ENCODE assay signal across 17 cellular contexts in genomic region chr19:41941410-41942202, GRCh38. TPM values are rescaled to one million over a fixed set of nuclear protein-coding genes. Genes with fewer than 3 reads are reported as not detected.
DNase-seq lines count a peak whose midpoint lies in the region; ATAC-seq and TF ChIP-seq lines count a peak whose summit lies in the region.
"Had no signal": no experiment of that assay in that cellular context is flagged by ENCODE, and none has a peak within 500 bp of the region (broad histone marks: within the 10 kb centered on the region; RNA-seq: fewer than 3 reads in every experiment).

No MANE protein-coding gene starts in this region.

- CTCF ChIA-PET in activated CD8-positive, alpha-beta T cell treated with anti-CD3 and anti-CD28 coated beads for 36 hours (lab: Charles Lee) = interaction anchor here (1.4 to 4.2 kb wide), 3 partner anchors 10 to 83 kb away, joined by 3 to 18 read pairs (median 15); partner anchors contain the start of gene RABAC1
- CTCF ChIA-PET in A673 (lab: Charles Lee) = no interaction called here

- no peaks in the 10 kb centered on the region for H3K36me3 ChIP-seq in BLaER1 treated with 17β-estradiol and CSF1 and Interleukin-3, amounts not matched to agents 10 nM and 100 nM
- H3K36me3 ChIP-seq in A673 (ENCODE audit: insufficient read depth, low read length, poor library complexity, severe bottlenecking) = no peaks in the 10 kb centered on the region
- H3K36me3 ChIP-seq in uterus = no peaks in the 10 kb centered on the region

- peaks cover 3% of the 10 kb centered on the region for H3K36me3 Mint-ChIP-seq in activated CD8-positive, alpha-beta T cell treated with anti-CD3 and anti-CD28 coated beads for 36 hours (ENCODE audit: low read depth)
- H3K36me3 Mint-ChIP-seq in immature natural killer cell = no peaks in the 10 kb centered on the region

- POLR2A ChIA-PET in activated CD8-positive, alpha-beta T cell treated with anti-CD3 and anti-CD28 coated beads for 36 hours (lab: Charles Lee) = interaction anchor here (0.8 to 3.4 kb wide), 6 partner anchors 11 to 81 kb away, joined by 3 to 22 read pairs (median 6); partner anchors contain the start of genes ERFL and RPS19
- POLR2A ChIA-PET in A673 (lab: Charles Lee; ENCODE audit: low non-redundant PET) = no interaction called here

- no peaks in the 10 kb centered on the region for H3K9me3 Mint-ChIP-seq in activated CD8-positive, alpha-beta T cell treated with anti-CD3 and anti-CD28 coated beads for 36 hours
- no peaks in the 10 kb centered on the region for H3K9me3 Mint-ChIP-seq in immature natural killer cell

- DNase-seq in GM12864 (ENCODE audit: low read depth) (no peak), immature natural killer cell (no peak), A673 (ENCODE audit: low spot score) (no peak), NCI-H446 treated with DMSO at 0.1 percent for 48 hours (lab: John Stamatoyannopoulos, UW) (no peak), NCI-H2107 (lab: John Stamatoyannopoulos, UW) (no peak), uterus (no peak)
- no peak for DNase-seq in activated CD8-positive, alpha-beta T cell treated with anti-CD3 and anti-CD28 coated beads for 36 hours
- DNase-seq: activated CD8-positive, alpha-beta memory T cell treated with anti-CD3 and anti-CD28 coated beads for 24 hours; anterior cingulate cortex; GF-D8; NCI-H1092; stimulated activated CD4-positive, alpha-beta T cell treated with anti-CD3 and anti-CD28 coated beads, Interleukin-2, amount 100 ng/mL, for 48 hours had no signal

- no TSS peak for BruUV-seq in A673 (replicated peaks; lab: Mats Ljungman, UMichigan)

- H3K4me3 ChIP-seq in BLaER1 treated with 17β-estradiol and CSF1 and Interleukin-3, amounts not matched to agents 10 nM and 100 nM = no peak overlapping the region; a peak in 1 of 20 replicates
- H3K4me3 ChIP-seq in GM12864 (ENCODE audit: low read depth, low read length) = peak overlapping the region; percentile 61
- H3K4me3 ChIP-seq in A673 (ENCODE audit: low read depth, low read length, poor library complexity, severe bottlenecking) = no peak overlapping the region
- no peak overlapping the region for H3K4me3 ChIP-seq in uterus

- H3K9me3 ChIP-seq in BLaER1 treated with 17β-estradiol and CSF1 and Interleukin-3, amounts not matched to agents 10 nM and 100 nM (replicated peaks in 1 of 11) = no peaks in the 10 kb centered on the region
- H3K9me3 ChIP-seq in A673 (ENCODE audit: low read depth, low read length, poor library complexity, severe bottlenecking) (no peaks in the 10 kb centered on the region), uterus (no peaks in the 10 kb centered on the region)

- peaks cover 47% of the 10 kb centered on the region for H3K4me1 Mint-ChIP-seq in activated CD8-positive, alpha-beta T cell treated with anti-CD3 and anti-CD28 coated beads for 36 hours (ENCODE audit: low read depth)
- peaks cover 46 to 52% of the 10 kb centered on the region in 2 donors for H3K4me1 Mint-ChIP-seq in immature natural killer cell

- H3K27me3 Mint-ChIP-seq in activated CD8-positive, alpha-beta T cell treated with anti-CD3 and anti-CD28 coated beads for 36 hours = peaks cover 11% of the 10 kb centered on the region
- peaks cover 15 to 35% (median 30%) of the 10 kb centered on the region in 3 donors for H3K27me3 Mint-ChIP-seq in immature natural killer cell (ENCODE audit: low read depth in 3 of 3)

- H3K4me2 ChIP-seq in BLaER1 treated with 17β-estradiol and CSF1 and Interleukin-3, amounts not matched to agents 10 nM and 100 nM = peak overlapping the region in 10 of 11 experiments; percentile 82 to 97 (median 92); a peak in 15 of 22 replicates

- H3K27ac ChIP-seq in BLaER1 treated with 17β-estradiol and CSF1 and Interleukin-3, amounts not matched to agents 10 nM and 100 nM = no peak overlapping the region
- H3K27ac ChIP-seq in A673 (ENCODE audit: low read depth, low read length, poor library complexity, severe bottlenecking) (no peak overlapping the region), uterus (no peak overlapping the region)

- H3K4me1 ChIP-seq in BLaER1 treated with 17β-estradiol and CSF1 and Interleukin-3, amounts not matched to agents 10 nM and 100 nM = peaks cover 26 to 47% (median 40%) of the 10 kb centered on the region in 10 experiments
- H3K4me1 ChIP-seq in A673 (ENCODE audit: insufficient read depth, low read length, poor library complexity, severe bottlenecking) = peaks cover 11% of the 10 kb centered on the region
- H3K4me1 ChIP-seq in uterus = peaks cover 0 to 13% of the 10 kb centered on the region in 2 donors

- peak overlapping the region; percentile 62 for H3K27ac Mint-ChIP-seq in activated CD8-positive, alpha-beta T cell treated with anti-CD3 and anti-CD28 coated beads for 36 hours
- peak overlapping the region; percentile 5 to 88 (median 72) for H3K27ac Mint-ChIP-seq in immature natural killer cell

- TF ChIP-seq CTCF in GM12864 (IDR thresholded peaks at IDR 0.05; ENCODE audit: low read depth, low read length, missing control alignments) (no peak), A673 (conservative IDR thresholded peaks at IDR 0.05; ENCODE audit: low read depth, low read length) (no peak), uterus (IDR thresholded peaks at IDR 0.05) (no peak)
- no peak for TF ChIP-seq CTCF in activated CD8-positive, alpha-beta T cell treated with anti-CD3 and anti-CD28 coated beads for 36 hours (IDR thresholded peaks at IDR 0.05)

- intact Hi-C loops in activated CD8-positive, alpha-beta T cell treated with anti-CD3 and anti-CD28 coated beads for 36 hours (cut with micrococcal nuclease) = no loop called here
- intact Hi-C loops in A673 (cut with micrococcal nuclease; ENCODE audit: unreplicated experiment) (no loop called here), uterus (cut with DNase I; ENCODE audit: low total_unique reads) (no loop called here)

- H3K9ac ChIP-seq in BLaER1 treated with 17β-estradiol and CSF1 and Interleukin-3, amounts not matched to agents 10 nM and 100 nM = peak overlapping the region in 4 of 11 experiments; percentile 80 to 85 (median 84); a peak in 6 of 22 replicates

- H4K20me1 ChIP-seq in BLaER1 treated with 17β-estradiol and CSF1 and Interleukin-3, amounts not matched to agents 10 nM and 100 nM = no peaks in the 10 kb centered on the region

- no peak for ATAC-seq in activated CD8-positive, alpha-beta T cell treated with anti-CD3 and anti-CD28 coated beads for 36 hours
- ATAC-seq: Panc1 had no signal

- peaks cover 20 to 39% (median 35%) of the 10 kb centered on the region in 11 experiments for H3K27me3 ChIP-seq in BLaER1 treated with 17β-estradiol and CSF1 and Interleukin-3, amounts not matched to agents 10 nM and 100 nM
- no peaks in the 10 kb centered on the region for H3K27me3 ChIP-seq in A673 (replicated peaks; ENCODE audit: insufficient read depth, low read depth, low read length, poor library complexity)
- peaks cover 3 to 24% of the 10 kb centered on the region in 2 donors for H3K27me3 ChIP-seq in uterus

- H3K4me3 Mint-ChIP-seq in activated CD8-positive, alpha-beta T cell treated with anti-CD3 and anti-CD28 coated beads for 36 hours = peak overlapping the region; percentile 55
- peak overlapping the region; percentile 43 to 63 (median 56) for H3K4me3 Mint-ChIP-seq in immature natural killer cell

- TF ChIP-seq POLR2A in uterus (IDR thresholded peaks at IDR 0.05) = no peak

RNA-seq across cellular contexts. Expression of gene ERFL, which starts 13.4 kb away (rescaled TPM):
- 1 to 10 TPM; 1.5 to 1.6 TPM for total RNA-seq in activated CD8-positive, alpha-beta T cell treated with anti-CD3 and anti-CD28 coated beads for 36 hours
- under 1 TPM in 1 of 3 donors, not detected in 2; 0.11 TPM for polyA plus RNA-seq in immature natural killer cell
- total RNA-seq in A673 (2021) (0.95 and 1.2 TPM in 2 replicates), uterus (1 to 10 TPM in 1 of 4 donors, not detected in 3; 1.7 TPM)
- total RNA-seq: fibroblast of villous mesenchyme, renal cortical epithelial cell had no signal
- polyA plus RNA-seq: CD14-positive monocyte had no signal

RNA-seq across cellular contexts. Expression of gene RABAC1, which starts 17.5 kb away (rescaled TPM):
- 10 to 100 TPM; 49.6 to 52.4 TPM for total RNA-seq in activated CD8-positive, alpha-beta T cell treated with anti-CD3 and anti-CD28 coated beads for 36 hours
- polyA plus RNA-seq in immature natural killer cell = 100 to 1,000 TPM; 263 to 375 (median 373) TPM
- total RNA-seq in A673 (2021) = 114 and 124 TPM in 2 replicates
- total RNA-seq in uterus = 100 to 1,000 TPM in 3 of 4 donors, 10 to 100 TPM in 1; 83.0 to 223 (median 178) TPM

RNA-seq across cellular contexts. Expression of gene ATP1A3, which starts 52.4 kb away (rescaled TPM):
- 1 to 10 TPM; 5.5 to 5.9 TPM for total RNA-seq in activated CD8-positive, alpha-beta T cell treated with anti-CD3 and anti-CD28 coated beads for 36 hours
- polyA plus RNA-seq in immature natural killer cell = 1 to 10 TPM in 2 of 3 donors, under 1 TPM in 1; 0.29 to 5.9 (median 1.8) TPM
- total RNA-seq in A673 (2021) = 8.5 and 9.0 TPM in 2 replicates
- total RNA-seq in uterus = under 1 TPM in 1 of 4 donors, not detected in 3; 0.55 TPM
- total RNA-seq: fibroblast of villous mesenchyme had no signal

RNA-seq across cellular contexts. Expression of gene ARHGEF1, which starts 58.6 kb away (rescaled TPM):
- 100 to 1,000 TPM; 307 to 308 TPM for total RNA-seq in activated CD8-positive, alpha-beta T cell treated with anti-CD3 and anti-CD28 coated beads for 36 hours
- polyA plus RNA-seq in immature natural killer cell = 100 to 1,000 TPM; 129 to 394 (median 156) TPM
- total RNA-seq in A673 (2021) = 159 and 164 TPM in 2 replicates
- total RNA-seq in uterus = 100 to 1,000 TPM in 1 of 4 donors, 10 to 100 TPM in 3; 13.5 to 118 (median 37.1) TPM
